In the genomic region with DNA sequence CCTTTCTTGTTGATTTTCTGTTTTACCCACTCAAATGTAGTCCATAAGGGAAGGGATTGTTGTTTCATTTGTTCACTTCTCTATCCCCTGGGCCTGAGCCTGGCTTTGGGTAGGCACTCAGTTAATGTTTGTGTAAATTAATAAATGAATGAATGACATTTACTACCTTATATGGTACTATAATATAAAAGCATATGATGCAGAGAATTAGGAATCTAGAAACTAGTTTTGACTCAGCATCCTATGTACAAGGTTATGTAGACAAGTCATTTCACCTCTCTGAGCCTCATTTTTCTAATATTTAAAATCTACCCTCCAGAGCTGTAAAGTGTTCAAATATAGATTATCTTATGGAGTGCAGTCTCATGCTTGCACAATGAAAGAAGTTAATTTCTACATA, we compare ENCODE assay signal across 1 cellular context.
TF ChIP-seq lines count a peak whose summit lies in the region.

No MANE protein-coding gene starts in this region.

TF ChIP-seq in GM23338, 12 proteins besides CTCF, POLR2A, EP300 and RAD21 (continued from another document):
- TF ChIP-seq, protein P1, sequence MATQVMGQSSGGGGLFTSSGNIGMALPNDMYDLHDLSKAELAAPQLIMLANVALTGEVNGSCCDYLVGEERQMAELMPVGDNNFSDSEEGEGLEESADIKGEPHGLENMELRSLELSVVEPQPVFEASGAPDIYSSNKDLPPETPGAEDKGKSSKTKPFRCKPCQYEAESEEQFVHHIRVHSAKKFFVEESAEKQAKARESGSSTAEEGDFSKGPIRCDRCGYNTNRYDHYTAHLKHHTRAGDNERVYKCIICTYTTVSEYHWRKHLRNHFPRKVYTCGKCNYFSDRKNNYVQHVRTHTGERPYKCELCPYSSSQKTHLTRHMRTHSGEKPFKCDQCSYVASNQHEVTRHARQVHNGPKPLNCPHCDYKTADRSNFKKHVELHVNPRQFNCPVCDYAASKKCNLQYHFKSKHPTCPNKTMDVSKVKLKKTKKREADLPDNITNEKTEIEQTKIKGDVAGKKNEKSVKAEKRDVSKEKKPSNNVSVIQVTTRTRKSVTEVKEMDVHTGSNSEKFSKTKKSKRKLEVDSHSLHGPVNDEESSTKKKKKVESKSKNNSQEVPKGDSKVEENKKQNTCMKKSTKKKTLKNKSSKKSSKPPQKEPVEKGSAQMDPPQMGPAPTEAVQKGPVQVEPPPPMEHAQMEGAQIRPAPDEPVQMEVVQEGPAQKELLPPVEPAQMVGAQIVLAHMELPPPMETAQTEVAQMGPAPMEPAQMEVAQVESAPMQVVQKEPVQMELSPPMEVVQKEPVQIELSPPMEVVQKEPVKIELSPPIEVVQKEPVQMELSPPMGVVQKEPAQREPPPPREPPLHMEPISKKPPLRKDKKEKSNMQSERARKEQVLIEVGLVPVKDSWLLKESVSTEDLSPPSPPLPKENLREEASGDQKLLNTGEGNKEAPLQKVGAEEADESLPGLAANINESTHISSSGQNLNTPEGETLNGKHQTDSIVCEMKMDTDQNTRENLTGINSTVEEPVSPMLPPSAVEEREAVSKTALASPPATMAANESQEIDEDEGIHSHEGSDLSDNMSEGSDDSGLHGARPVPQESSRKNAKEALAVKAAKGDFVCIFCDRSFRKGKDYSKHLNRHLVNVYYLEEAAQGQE (IDR thresholded peaks at IDR 0.05; ENCODE audit: unreplicated experiment): no peak
- TF ChIP-seq NANOG (IDR thresholded peaks at IDR 0.05; ENCODE audit: borderline replicate concordance): no peak
- TF ChIP-seq ZNF114 (CRISPR knock-in tag; IDR thresholded peaks at IDR 0.05): no peak
- no peak for TF ChIP-seq POLR2AphosphoS5 (IDR thresholded peaks at IDR 0.05; ENCODE audit: low read depth)
- TF ChIP-seq, protein P2, sequence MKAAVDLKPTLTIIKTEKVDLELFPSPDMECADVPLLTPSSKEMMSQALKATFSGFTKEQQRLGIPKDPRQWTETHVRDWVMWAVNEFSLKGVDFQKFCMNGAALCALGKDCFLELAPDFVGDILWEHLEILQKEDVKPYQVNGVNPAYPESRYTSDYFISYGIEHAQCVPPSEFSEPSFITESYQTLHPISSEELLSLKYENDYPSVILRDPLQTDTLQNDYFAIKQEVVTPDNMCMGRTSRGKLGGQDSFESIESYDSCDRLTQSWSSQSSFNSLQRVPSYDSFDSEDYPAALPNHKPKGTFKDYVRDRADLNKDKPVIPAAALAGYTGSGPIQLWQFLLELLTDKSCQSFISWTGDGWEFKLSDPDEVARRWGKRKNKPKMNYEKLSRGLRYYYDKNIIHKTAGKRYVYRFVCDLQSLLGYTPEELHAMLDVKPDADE (IDR thresholded peaks at IDR 0.05): no peak
- no peak for TF ChIP-seq JUNB (IDR thresholded peaks at IDR 0.05; ENCODE audit: unreplicated experiment)
- no peak for TF ChIP-seq CREB1 (CRISPR knock-in tag; IDR thresholded peaks at IDR 0.05; ENCODE audit: low read depth)
- TF ChIP-seq EZH2phosphoT487 (IDR thresholded peaks at IDR 0.05; ENCODE audit: unreplicated experiment): no peak
- no peak for TF ChIP-seq ZNF331 (CRISPR knock-in tag; IDR thresholded peaks at IDR 0.05; ENCODE audit: low read depth)
